ENCODE assay signal across 8 cellular contexts in genomic region chr17:82859431-82860403, GRCh38. TPM values are rescaled to one million over a fixed set of nuclear protein-coding genes. Genes with fewer than 3 reads are reported as not detected.
A peak's percentile ranks its signal among the peaks of the same experiment; 100 is the strongest.
DNase-seq lines count a peak whose midpoint lies in the region; ATAC-seq and TF ChIP-seq lines count a peak whose summit lies in the region.

No MANE protein-coding gene starts in this region.

- no peak overlapping the region for H2AFZ ChIP-seq in fibroblast of lung (ENCODE audit: low read length)

- peaks cover 7% of the 10 kb centered on the region for H3K4me1 ChIP-seq in fibroblast of lung (ENCODE audit: control insufficient read depth, extremely low read depth, insufficient read depth, low read length)

- peak overlapping the region; percentile 63 for H3K27ac Mint-ChIP-seq in osteocyte (ENCODE audit: unreplicated experiment)

- DNase-seq in NCI-H69 (lab: John Stamatoyannopoulos, UW) (peak; percentile 44), fibroblast of lung (ENCODE audit: low read depth in 2 of 2) (peak in 1 of 2 donors; percentile 86), osteocyte (ENCODE audit: extremely low spot score, unreplicated experiment) (no peak), NCI-H2081 treated with DMSO at 0.1 percent for 48 hours (lab: John Stamatoyannopoulos, UW) (no peak)
- DNase-seq in activated T-cell treated with anti-CD3 and anti-CD28 coated beads, Interleukin-2, amount 50 U/mL, for 48 hours, result peak; percentile 66 to 72

- no peaks in the 10 kb centered on the region for H4K20me1 ChIP-seq in fibroblast of lung (ENCODE audit: control insufficient read depth, extremely low read depth, insufficient read depth, low read length)

- peaks cover 39% of the 10 kb centered on the region for H3K4me1 Mint-ChIP-seq in osteocyte (ENCODE audit: unreplicated experiment)

- TF ChIP-seq POLR2A in GM18951 (IDR thresholded peaks at IDR 0.05; ENCODE audit: extremely low read depth, insufficient read depth, insufficient read length), result peak; percentile 45

- H3K27me3 Mint-ChIP-seq in osteocyte (ENCODE audit: unreplicated experiment), result no peaks in the 10 kb centered on the region

- H3K9me3 ChIP-seq in fibroblast of lung (ENCODE audit: control insufficient read depth, insufficient read depth, low read depth, low read length), result no peaks in the 10 kb centered on the region

- no peaks in the 10 kb centered on the region for H3K27me3 ChIP-seq in fibroblast of lung (ENCODE audit: control insufficient read depth, insufficient read depth, low read length)

- no peak overlapping the region for H3K4me3 Mint-ChIP-seq in osteocyte (ENCODE audit: unreplicated experiment)

- no peak overlapping the region for H3K4me3 ChIP-seq in fibroblast of lung (replicated peaks in 1 of 4; ENCODE audit: control extremely low read depth in 1 of 4, insufficient read depth in 1 of 4, low read depth in 3 of 4, low read length in 4 of 4)

- H3K4me2 ChIP-seq in fibroblast of lung (ENCODE audit: extremely low read depth, insufficient read depth, low read length), result no peak overlapping the region

- H3K79me2 ChIP-seq in fibroblast of lung (ENCODE audit: control insufficient read depth, insufficient read depth, low read length), result no peaks in the 10 kb centered on the region

- H3K9ac ChIP-seq in fibroblast of lung (ENCODE audit: insufficient read depth, low read length), result no peak overlapping the region

- TF ChIP-seq CTCF in fibroblast of lung (conservative IDR thresholded peaks at IDR 0.05 in 1 of 2, IDR thresholded peaks at IDR 0.05 in 1 of 2; ENCODE audit: low read depth in 1 of 2, low read length in 2 of 2), result no peak
- TF ChIP-seq CTCF in osteocyte (IDR thresholded peaks at IDR 0.05), result no peak

- in situ Hi-C loops in GM18951 (cut with MboI; ENCODE audit: low sequenced_read_pairs, unreplicated experiment), result no loop called here

- H3K9me3 Mint-ChIP-seq in osteocyte (ENCODE audit: unreplicated experiment), result no peaks in the 10 kb centered on the region

- peak overlapping the region; percentile 32 for H3K27ac ChIP-seq in fibroblast of lung (ENCODE audit: insufficient read depth, low read length)

- no peaks in the 10 kb centered on the region for H3K36me3 ChIP-seq in fibroblast of lung (ENCODE audit: control insufficient read depth, insufficient read depth, low read length)

- H3K36me3 Mint-ChIP-seq in osteocyte (ENCODE audit: unreplicated experiment), result peaks cover 7% of the 10 kb centered on the region

- no peak for ATAC-seq in GM21529 (IDR thresholded peaks at IDR 0.05; ENCODE audit: unreplicated experiment)
- ATAC-seq in GM21390 (IDR thresholded peaks at IDR 0.05; ENCODE audit: unreplicated experiment), result no peak

RNA-seq across cellular contexts. Expression of gene ZNF750, which starts 19.9 kb away (rescaled TPM):
- not detected in 2 replicates for total RNA-seq in fibroblast of lung
- not detected in 2 replicates for polyA plus RNA-seq in fibroblast of lung
- 0.02 TPM in 1 of 2 replicates, not detected in the other for polyA plus RNA-seq in fibroblast of lung (2012)
- not detected in 2 replicates for polyA minus RNA-seq in fibroblast of lung (ENCODE audit: low replicate concordance)
- not detected in 2 replicates for total RNA-seq in osteocyte

Comparison
In these comparisons a context has a peak if more than half of its experiments do, and no peak if none do; other contexts are left out.
1. DNase-seq: peak in NCI-H69 (single experiment) and activated T-cell treated with anti-CD3 and anti-CD28 coated beads, Interleukin-2, amount 50 U/mL, for 48 hours (2 of 2); none in osteocyte (single experiment) and NCI-H2081 treated with DMSO at 0.1 percent for 48 hours (single experiment).